10 cellular contexts compared by ENCODE assay signal in genomic region chr12:113757223-113758002, GRCh38.
DNase-seq lines count a peak whose midpoint lies in the region; ATAC-seq and TF ChIP-seq lines count a peak whose summit lies in the region.
"Had no signal": no experiment of that assay in that cellular context is flagged by ENCODE, and none has a peak within 500 bp of the region (broad histone marks: within the 10 kb centered on the region; RNA-seq: fewer than 3 reads in every experiment).

No MANE protein-coding gene starts in this region.

- H3K79me2 ChIP-seq in PC-3 (ENCODE audit: low read length) = no peaks in the 10 kb centered on the region
- no peaks in the 10 kb centered on the region for H3K79me2 ChIP-seq in mesendoderm (ENCODE audit: control insufficient read depth, insufficient read depth, low read length)

- CTCF ChIA-PET in PC-3 (lab: Charles Lee) = interaction anchor here (0.6 kb wide), 1 partner anchor 35 kb away, joined by 4 read pairs; no protein-coding TSS in a partner anchor

- intact Hi-C loops in PC-3 (cut with micrococcal nuclease) = no loop called here

- H3K56ac ChIP-seq in mesendoderm (ENCODE audit: low read length) = no peak overlapping the region

- TF ChIP-seq CTCF in PC-3 (conservative IDR thresholded peaks at IDR 0.05; ENCODE audit: low read depth, low read length) = peak; percentile 38; the same call in 1 of the 2 replicates

- H3K9me3 ChIP-seq in PC-3 (ENCODE audit: low read length) = no peaks in the 10 kb centered on the region

- no peaks in the 10 kb centered on the region for H3K9me2 ChIP-seq in PC-3 (replicated peaks; ENCODE audit: low read length)

- H3K4me1 ChIP-seq in PC-3 (ENCODE audit: insufficient read depth, low read length) (no peaks in the 10 kb centered on the region), mesendoderm (ENCODE audit: control insufficient read depth, low read depth, low read length) (no peaks in the 10 kb centered on the region)

- H2BK120ac ChIP-seq in mesendoderm (ENCODE audit: low read depth, low read length) = no peak overlapping the region

- H3K4ac ChIP-seq in mesendoderm (ENCODE audit: low read depth, low read length) = no peak overlapping the region

- no peak overlapping the region for H4K8ac ChIP-seq in mesendoderm (ENCODE audit: low read depth, low read length)

- no peaks in the 10 kb centered on the region for H3K79me1 ChIP-seq in mesendoderm (ENCODE audit: low read length)

- no CpG with 5 or more reads among the region's 14 CpGs for WGBS in mesendoderm (ENCODE audit: extremely low coverage, insufficient coverage, low lambda C conversion rate)

- H3K36me3 ChIP-seq in PC-3 (ENCODE audit: low read depth, low read length) (no peaks in the 10 kb centered on the region), mesendoderm (ENCODE audit: control insufficient read depth, insufficient read depth, low read length) (no peaks in the 10 kb centered on the region)

- no peaks in the 10 kb centered on the region for H4K20me1 ChIP-seq in PC-3 (ENCODE audit: low read length)

- H3K27me3 ChIP-seq in PC-3 (ENCODE audit: low read length) = no peaks in the 10 kb centered on the region
- no peaks in the 10 kb centered on the region for H3K27me3 ChIP-seq in mesendoderm (ENCODE audit: insufficient read depth, low read length, poor library complexity)

- POLR2A ChIA-PET in PC-3 (lab: Charles Lee; ENCODE audit: unreplicated experiment) = interaction anchor here (0.6 kb wide), 1 partner anchor 32 kb away, joined by 3 read pairs; no protein-coding TSS in a partner anchor

- ATAC-seq in PC-3 = peak; percentile 41
- ATAC-seq in HG02973 (IDR thresholded peaks at IDR 0.05; ENCODE audit: unreplicated experiment) = no peak
- ATAC-seq: CD8-positive, alpha-beta T cell; left colon had no signal

- DNase-seq in DMS79 treated with DMSO at 0.1 percent for 48 hours (lab: John Stamatoyannopoulos, UW) (peak; percentile 63), NCI-H1092 (lab: John Stamatoyannopoulos, UW) (peak; percentile 21), PC-3 (peak; percentile 50), mesendoderm (peak; percentile 23), HPDE6-E6E7 (ENCODE audit: extremely low spot score) (no peak), amniotic stem cell (lab: John Stamatoyannopoulos, UW) (no peak)
- DNase-seq: CD8-positive, alpha-beta T cell; left colon had no signal

- no peak overlapping the region for H3K27ac ChIP-seq in PC-3 (ENCODE audit: low read length)
- no peak overlapping the region for H3K27ac ChIP-seq in mesendoderm (ENCODE audit: low read depth, low read length)
- H3K27ac ChIP-seq: HL-60 had no signal

- H3K9ac ChIP-seq in PC-3 (ENCODE audit: low read length) (no peak overlapping the region), mesendoderm (ENCODE audit: low read length) (no peak overlapping the region)

- no TSS peak for BruUV-seq in PC-3 (replicated peaks; lab: Mats Ljungman, UMichigan)

- no peak overlapping the region for H2AK5ac ChIP-seq in mesendoderm (ENCODE audit: low read length)

- no peak overlapping the region for H4K5ac ChIP-seq in mesendoderm (ENCODE audit: low read length)

- H3F3A ChIP-seq in PC-3 (ENCODE audit: low read length, unreplicated experiment) = no peaks in the 10 kb centered on the region

- no peak overlapping the region for H3K23ac ChIP-seq in mesendoderm (ENCODE audit: low read length)

- H2BK15ac ChIP-seq in mesendoderm (replicated peaks; ENCODE audit: low read depth) = no peak overlapping the region

- no peak overlapping the region for H2BK5ac ChIP-seq in mesendoderm (ENCODE audit: low read length)

- no peak overlapping the region for H3K18ac ChIP-seq in mesendoderm (ENCODE audit: low read length)

- H3K4me3 ChIP-seq in PC-3 (ENCODE audit: low read length) (no peak overlapping the region), mesendoderm (ENCODE audit: low read length) (no peak overlapping the region)

- H3K4me2 ChIP-seq in PC-3 (ENCODE audit: low read length) (no peak overlapping the region), mesendoderm (ENCODE audit: low read length) (no peak overlapping the region)

- H2AFZ ChIP-seq in PC-3 (ENCODE audit: low read length) = no peak overlapping the region

Comparison
In these comparisons a context has a peak if more than half of its experiments do, and no peak if none do; other contexts are left out.
1. DNase-seq: peak in DMS79 treated with DMSO at 0.1 percent for 48 hours (single experiment), NCI-H1092 (single experiment), PC-3 (single experiment) and mesendoderm (single experiment); none in HPDE6-E6E7 (single experiment) and amniotic stem cell (single experiment).